In the genomic region with DNA sequence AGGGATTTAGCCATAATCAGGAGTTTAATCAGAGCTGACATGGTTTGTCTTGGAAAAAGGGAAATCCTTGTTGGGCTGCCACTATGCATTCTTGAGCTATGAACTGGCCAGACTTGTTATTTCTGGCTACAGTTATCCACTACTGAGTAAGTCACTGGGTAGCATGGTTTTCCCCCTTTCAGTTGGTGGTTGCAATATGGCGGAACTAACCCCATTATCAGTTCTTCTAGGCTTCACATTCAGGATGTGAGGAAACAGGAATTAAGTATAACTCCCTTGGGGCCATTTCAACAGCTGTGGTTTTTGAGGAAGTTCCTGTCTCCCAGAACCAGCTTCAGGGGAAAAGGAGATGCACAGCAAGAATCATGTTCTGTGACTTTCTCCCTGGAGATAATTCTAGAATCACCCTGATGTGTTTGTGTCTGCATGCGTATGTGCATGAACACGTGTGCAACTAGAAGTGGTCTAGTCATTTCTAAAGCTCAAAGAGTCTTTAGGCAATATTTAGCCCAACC, we compare ENCODE assay signal across 9 cellular contexts.
DNase-seq lines count a peak whose midpoint lies in the region; ATAC-seq, FAIRE-seq and TF ChIP-seq lines count a peak whose summit lies in the region.
"Had no signal": no experiment of that assay in that cellular context is flagged by ENCODE, and none has a peak within 500 bp of the region (broad histone marks: within the 10 kb centered on the region; RNA-seq: fewer than 3 reads in every experiment).

No MANE protein-coding gene starts in this region.

- no peak for FAIRE-seq in kidney (lab: Jason Lieb, UNC)

- TF ChIP-seq CTCF in kidney (IDR thresholded peaks at IDR 0.05; ENCODE audit: borderline replicate concordance, extremely low read depth, insufficient read depth), result no peak

- H3K4me1 ChIP-seq in kidney (ENCODE audit: control insufficient read depth in 1 of 2, insufficient read depth in 1 of 2, low read depth in 1 of 2, low read length in 2 of 2), result no peaks in the 10 kb centered on the region

- no peaks in the 10 kb centered on the region for H3K36me3 ChIP-seq in kidney (ENCODE audit: control insufficient read depth in 1 of 2, insufficient read depth in 2 of 2, low read length in 2 of 2)

- H3K27ac Mint-ChIP-seq in activated naive CD8-positive, alpha-beta T cell treated with anti-CD3 and anti-CD28 coated beads, Interleukin-2, amount 50 U/mL, for 24 hours, result no peak overlapping the region
- H3K27ac Mint-ChIP-seq: nephron had no signal

- no peak overlapping the region for H3K4me3 ChIP-seq in kidney (ENCODE audit: low read length in 2 of 2)

- ATAC-seq in GM19397 (IDR thresholded peaks at IDR 0.05; ENCODE audit: unreplicated experiment), result peak; percentile 33
- no peak for ATAC-seq in activated naive CD8-positive, alpha-beta T cell treated with anti-CD3 and anti-CD28 coated beads, Interleukin-2, amount 50 U/mL, for 24 hours

- in situ Hi-C loops in ACHN (cut with HindIII; ENCODE audit: low pct_ligation_motif_present, low pct_unique_long_range_greater_than_20kb, low sequenced_read_pairs), result no loop called here

- peaks cover 1% of the 10 kb centered on the region for H3K36me3 Mint-ChIP-seq in activated naive CD8-positive, alpha-beta T cell treated with anti-CD3 and anti-CD28 coated beads, Interleukin-2, amount 50 U/mL, for 24 hours (ENCODE audit: low read depth)

- H3K9me3 ChIP-seq in kidney (ENCODE audit: control insufficient read depth in 1 of 2, low read length in 2 of 2), result no peaks in the 10 kb centered on the region

- H3K27ac ChIP-seq in kidney (ENCODE audit: low read depth in 2 of 2, low read length in 2 of 2), result no peak overlapping the region

- H3K4me1 Mint-ChIP-seq in activated naive CD8-positive, alpha-beta T cell treated with anti-CD3 and anti-CD28 coated beads, Interleukin-2, amount 50 U/mL, for 24 hours, result peaks cover 85% of the 10 kb centered on the region
- H3K4me1 Mint-ChIP-seq: nephron had no signal

- H3K9me3 Mint-ChIP-seq in activated naive CD8-positive, alpha-beta T cell treated with anti-CD3 and anti-CD28 coated beads, Interleukin-2, amount 50 U/mL, for 24 hours, result peaks cover 24% of the 10 kb centered on the region
- H3K9me3 Mint-ChIP-seq: nephron had no signal

- DNase-seq in ACHN (peak; percentile 32), NOMO-1 (lab: John Stamatoyannopoulos, UW; ENCODE audit: unreplicated experiment in 2 of 2) (peak; percentile 72 to 91), fibroblast of gingiva (ENCODE audit: low read depth) (peak; percentile 93), inferior parietal cortex (ENCODE audit: extremely low spot score) (no peak), kidney (no peak)
- no peak for DNase-seq in stimulated activated CD4-positive, alpha-beta T cell treated with anti-CD3 and anti-CD28 coated beads, Interleukin-4, amount 100 ng/mL, for 4 hours
- DNase-seq in activated naive CD8-positive, alpha-beta T cell treated with anti-CD3 and anti-CD28 coated beads, Interleukin-2, amount 50 U/mL, for 24 hours, result no peak

- H3K4me3 Mint-ChIP-seq in activated naive CD8-positive, alpha-beta T cell treated with anti-CD3 and anti-CD28 coated beads, Interleukin-2, amount 50 U/mL, for 24 hours, result no peak overlapping the region
- H3K4me3 Mint-ChIP-seq: nephron had no signal

- no peak overlapping the region for H3K9ac ChIP-seq in kidney (ENCODE audit: low read length in 2 of 2)

- intact Hi-C loops in kidney (cut with DNase I), result no loop called here

- peaks cover 12% of the 10 kb centered on the region for H3K27me3 Mint-ChIP-seq in activated naive CD8-positive, alpha-beta T cell treated with anti-CD3 and anti-CD28 coated beads, Interleukin-2, amount 50 U/mL, for 24 hours

Comparison
In these comparisons a context has a peak if more than half of its experiments do, and no peak if none do; other contexts are left out.
1. DNase-seq: peak in ACHN (single experiment), NOMO-1 (2 of 2) and fibroblast of gingiva (single experiment); none in inferior parietal cortex (single experiment), kidney (single experiment), stimulated activated CD4-positive, alpha-beta T cell treated with anti-CD3 and anti-CD28 coated beads, Interleukin-4, amount 100 ng/mL, for 4 hours (0 of 2) and activated naive CD8-positive, alpha-beta T cell treated with anti-CD3 and anti-CD28 coated beads, Interleukin-2, amount 50 U/mL, for 24 hours (single experiment).